ENCODE assay signal across 17 cellular contexts in genomic region chr13:89748716-89749115, GRCh38.
A peak's percentile ranks its signal among the peaks of the same experiment; 100 is the strongest.
DNase-seq lines count a peak whose midpoint lies in the region; ATAC-seq, FAIRE-seq and TF ChIP-seq lines count a peak whose summit lies in the region.
"Had no signal": no experiment of that assay in that cellular context is flagged by ENCODE, and none has a peak within 500 bp of the region (broad histone marks: within the 10 kb centered on the region; RNA-seq: fewer than 3 reads in every experiment).

No MANE protein-coding gene starts in this region.

- ATAC-seq in GM19395 (IDR thresholded peaks at IDR 0.05; ENCODE audit: unreplicated experiment): no peak
- ATAC-seq: HepG2, T-cell had no signal

- H3K9me3 ChIP-seq in BE2C (no peaks in the 10 kb centered on the region), SJCRH30 (replicated peaks) (no peaks in the 10 kb centered on the region)
- H3K9me3 ChIP-seq in CD4-positive, alpha-beta memory T cell (ENCODE audit: control insufficient read depth in 1 of 2, low read length in 2 of 2): peaks cover 0 to 7% of the 10 kb centered on the region in 2 donors
- H3K9me3 ChIP-seq: BLaER1 had no signal

- H3K27me3 Mint-ChIP-seq in CD4-positive, alpha-beta memory T cell: no peaks in the 10 kb centered on the region
- H3K27me3 Mint-ChIP-seq: T-cell had no signal

- H3K27me3 ChIP-seq in BE2C (no peaks in the 10 kb centered on the region), SJCRH30 (no peaks in the 10 kb centered on the region)
- H3K27me3 ChIP-seq in CD4-positive, alpha-beta memory T cell (ENCODE audit: insufficient read depth, low read length): no peaks in the 10 kb centered on the region
- H3K27me3 ChIP-seq: BLaER1 had no signal

- no peak for TF ChIP-seq CTCF in BE2C (IDR thresholded peaks at IDR 0.05; ENCODE audit: low read depth, low read length)
- no peak for TF ChIP-seq CTCF in fibroblast of pulmonary artery (IDR thresholded peaks at IDR 0.05; ENCODE audit: low read length, missing control alignments)

- in situ Hi-C loops in G401 (cut with HindIII; ENCODE audit: low sequenced_read_pairs): no loop called here

- DNase-seq in BE2C (peak; percentile 23), G401 (ENCODE audit: low spot score) (peak; percentile 1), SJCRH30 (peak; percentile 4 to 24), fibroblast of pulmonary artery (ENCODE audit: low read depth) (peak; percentile 10), GM19239 (ENCODE audit: insufficient read length, low spot score) (no peak)
- DNase-seq in CD4-positive, alpha-beta memory T cell: no peak
- DNase-seq: DMS 273 treated with DMSO at 0.1 percent for 48 hours, HFFc6, NCI-H1417 treated with DMSO at 0.1 percent for 48 hours, NCI-H2029, NCI-H446 treated with DMSO at 0.1 percent for 48 hours, T-cell had no signal

- intact Hi-C loops in CD4-positive, alpha-beta memory T cell (cut with micrococcal nuclease): no loop called here

- no peak overlapping the region for H3K27ac Mint-ChIP-seq in CD4-positive, alpha-beta memory T cell
- H3K27ac Mint-ChIP-seq: HFFc6, T-cell had no signal

- no peaks in the 10 kb centered on the region for H3K36me3 ChIP-seq in BE2C
- H3K36me3 ChIP-seq in SJCRH30: no peaks in the 10 kb centered on the region
- H3K36me3 ChIP-seq in CD4-positive, alpha-beta memory T cell (ENCODE audit: insufficient read depth, low read length): no peaks in the 10 kb centered on the region
- H3K36me3 ChIP-seq: BLaER1 had no signal

- H3K9me3 Mint-ChIP-seq in CD4-positive, alpha-beta memory T cell: peaks cover 0 to 20% (median 2%) of the 10 kb centered on the region in 8 donors

- CTCF ChIA-PET in CD4-positive, alpha-beta memory T cell (lab: Charles Lee; ENCODE audit: partially characterized antibody): no interaction called here

- H3K4me1 Mint-ChIP-seq in CD4-positive, alpha-beta memory T cell: no peaks in the 10 kb centered on the region
- H3K4me1 Mint-ChIP-seq: T-cell had no signal

- POLR2A ChIA-PET in CD4-positive, alpha-beta memory T cell (lab: Charles Lee; ENCODE audit: partially characterized antibody): no interaction called here

- FAIRE-seq in GM19239 (lab: Jason Lieb, UNC): no peak
- FAIRE-seq: H1, HepG2 had no signal

- H3K4me1 ChIP-seq in BE2C (peaks cover 25% of the 10 kb centered on the region), SJCRH30 (no peaks in the 10 kb centered on the region; the same call in 1 of the 2 replicates)
- no peaks in the 10 kb centered on the region for H3K4me1 ChIP-seq in CD4-positive, alpha-beta memory T cell (ENCODE audit: insufficient read depth, low read length)
- H3K4me1 ChIP-seq: BLaER1 had no signal

- no peak overlapping the region for H3K4me3 Mint-ChIP-seq in CD4-positive, alpha-beta memory T cell
- H3K4me3 Mint-ChIP-seq: HFFc6, T-cell had no signal

- H3K36me3 Mint-ChIP-seq in CD4-positive, alpha-beta memory T cell: no peaks in the 10 kb centered on the region
- H3K36me3 Mint-ChIP-seq: T-cell had no signal

- H3K27ac ChIP-seq in SJCRH30: no peak overlapping the region
- no peak overlapping the region for H3K27ac ChIP-seq in CD4-positive, alpha-beta memory T cell (ENCODE audit: low read depth, low read length)
- H3K27ac ChIP-seq: BLaER1, SK-N-MC had no signal

- H3K4me3 ChIP-seq in BE2C (ENCODE audit: low read depth, low read length) (no peak overlapping the region), SJCRH30 (no peak overlapping the region), fibroblast of pulmonary artery (replicated peaks; ENCODE audit: low read depth, low read length) (no peak overlapping the region)
- H3K4me3 ChIP-seq in CD4-positive, alpha-beta memory T cell (ENCODE audit: low read length in 2 of 2): no peak overlapping the region
- H3K4me3 ChIP-seq: BLaER1, SK-N-MC had no signal

Comparison
In these comparisons a context has a peak if more than half of its experiments do, and no peak if none do; other contexts are left out.
1. DNase-seq: peak in BE2C (single experiment), G401 (single experiment), SJCRH30 (2 of 2) and fibroblast of pulmonary artery (single experiment); none in CD4-positive, alpha-beta memory T cell (0 of 5) and GM19239 (single experiment).